28 cellular contexts compared by ENCODE assay signal in the genomic region with DNA sequence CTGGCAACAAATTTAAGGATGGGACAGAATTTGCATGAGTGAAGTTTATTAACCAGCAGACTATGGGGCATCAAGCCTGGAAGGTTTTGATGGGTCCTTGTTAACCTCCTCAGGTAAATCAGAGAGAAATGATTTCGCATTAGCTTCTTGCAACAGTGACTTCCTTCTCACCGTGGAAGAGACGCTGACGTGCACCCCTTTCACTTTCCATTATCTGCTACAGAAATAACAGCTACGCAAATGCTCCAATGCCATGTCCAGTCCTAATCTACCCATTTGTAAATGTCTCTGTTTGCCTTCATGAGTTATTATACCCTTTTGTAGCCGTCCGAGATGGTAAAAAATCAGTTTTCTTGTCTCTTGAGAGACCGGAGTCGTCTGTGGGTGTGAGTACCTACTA.
"Had no signal": no experiment of that assay in that cellular context is flagged by ENCODE, and none has a peak within 500 bp of the region (broad histone marks: within the 10 kb centered on the region; RNA-seq: fewer than 3 reads in every experiment).

No MANE protein-coding gene starts in this region.

- H3K9me3 ChIP-seq: gastroesophageal sphincter, pancreas, prostate gland, upper lobe of left lung, vagina had no signal

- H3K27me3 Mint-ChIP-seq: activated CD8-positive, alpha-beta T cell treated with anti-CD3 and anti-CD28 coated beads for 36 hours; activated naive CD4-positive, alpha-beta T cell treated with anti-CD3 and anti-CD28 coated beads, Interleukin-2, amount 50 U/mL, for 24 hours; activated naive CD8-positive, alpha-beta T cell treated with anti-CD3 and anti-CD28 coated beads, Interleukin-2, amount 50 U/mL, for 24 hours; effector memory CD8-positive, alpha-beta T cell; naive thymus-derived CD8-positive, alpha-beta T cell; stimulated activated naive CD8-positive, alpha-beta T cell treated with anti-CD3 and anti-CD28 coated beads, Interleukin-15, Interleukin-2, amounts not matched to agents 100 ng/mL and 50 ng/mL, for 24 hours had no signal

- H3K4me3 Mint-ChIP-seq: activated CD8-positive, alpha-beta T cell treated with anti-CD3 and anti-CD28 coated beads for 36 hours; activated naive CD4-positive, alpha-beta T cell treated with anti-CD3 and anti-CD28 coated beads, Interleukin-2, amount 50 U/mL, for 24 hours; activated naive CD8-positive, alpha-beta T cell treated with anti-CD3 and anti-CD28 coated beads, Interleukin-2, amount 50 U/mL, for 24 hours; effector memory CD8-positive, alpha-beta T cell; naive thymus-derived CD8-positive, alpha-beta T cell; neural crest cell; stimulated activated naive CD8-positive, alpha-beta T cell treated with anti-CD3 and anti-CD28 coated beads, Interleukin-15, Interleukin-2, amounts not matched to agents 100 ng/mL and 50 ng/mL, for 24 hours; WTC11 had no signal

- H3K4me1 Mint-ChIP-seq: activated naive CD4-positive, alpha-beta T cell treated with anti-CD3 and anti-CD28 coated beads, Interleukin-2, amount 50 U/mL, for 24 hours; activated naive CD8-positive, alpha-beta T cell treated with anti-CD3 and anti-CD28 coated beads, Interleukin-2, amount 50 U/mL, for 24 hours; naive thymus-derived CD8-positive, alpha-beta T cell; neural crest cell; WTC11 had no signal

- ATAC-seq: activated CD8-positive, alpha-beta T cell treated with anti-CD3 and anti-CD28 coated beads for 36 hours; activated naive CD8-positive, alpha-beta T cell treated with anti-CD3 and anti-CD28 coated beads, Interleukin-2, amount 50 U/mL, for 24 hours; effector memory CD8-positive, alpha-beta T cell; gastroesophageal sphincter; naive thymus-derived CD8-positive, alpha-beta T cell; sciatic nerve; WTC11 had no signal

- H3K36me3 ChIP-seq: gastroesophageal sphincter, prostate gland, vagina had no signal

- H3K9me3 Mint-ChIP-seq: activated CD8-positive, alpha-beta T cell treated with anti-CD3 and anti-CD28 coated beads for 36 hours; effector memory CD8-positive, alpha-beta T cell; neural crest cell; stimulated activated naive CD8-positive, alpha-beta T cell treated with anti-CD3 and anti-CD28 coated beads, Interleukin-15, Interleukin-2, amounts not matched to agents 100 ng/mL and 50 ng/mL, for 24 hours had no signal

- H3K4me3 ChIP-seq: gastroesophageal sphincter, pancreas, prostate gland, skin epidermis, upper lobe of left lung, vagina had no signal

- H3K27ac ChIP-seq: gastroesophageal sphincter, prostate gland, skin epidermis, upper lobe of left lung, vagina had no signal

- H3K4me1 ChIP-seq: gastroesophageal sphincter, pancreas, prostate gland, upper lobe of left lung, vagina had no signal

- H3K27ac Mint-ChIP-seq: activated CD8-positive, alpha-beta T cell treated with anti-CD3 and anti-CD28 coated beads for 36 hours; activated naive CD4-positive, alpha-beta T cell treated with anti-CD3 and anti-CD28 coated beads, Interleukin-2, amount 50 U/mL, for 24 hours; activated naive CD8-positive, alpha-beta T cell treated with anti-CD3 and anti-CD28 coated beads, Interleukin-2, amount 50 U/mL, for 24 hours; activated T-helper 2 cell treated with anti-CD3 and anti-CD28 coated beads, Interferon-gamma antibody, Interleukin-2, Interleukin-4, amounts not matched to agents 10 μg/mL and 5 μg/mL and 100 μg/mL, durations not matched to agents 14 hours and 24 hours and 36 hours; effector memory CD8-positive, alpha-beta T cell; naive thymus-derived CD8-positive, alpha-beta T cell; stimulated activated naive CD8-positive, alpha-beta T cell treated with anti-CD3 and anti-CD28 coated beads, Interleukin-15, Interleukin-2, amounts not matched to agents 100 ng/mL and 50 ng/mL, for 24 hours; WTC11 had no signal

- DNase-seq: activated CD4-positive, alpha-beta T cell treated with anti-CD3 and anti-CD28 coated beads, Interleukin-2, amount 50 U/mL, for 1 hour; activated CD8-positive, alpha-beta T cell treated with anti-CD3 and anti-CD28 coated beads for 36 hours; activated naive CD8-positive, alpha-beta T cell treated with anti-CD3 and anti-CD28 coated beads, Interleukin-2, amount 50 U/mL, for 24 hours; activated T-cell treated with anti-CD3 and anti-CD28 coated beads, Interleukin-2, amount 50 U/mL, for 48 hours; amygdala; caudate nucleus; cortex of kidney; effector memory CD8-positive, alpha-beta T cell; erythroblast; hippocampal formation; kidney; naive thymus-derived CD8-positive, alpha-beta T cell; nucleus accumbens; pancreas; retina; stimulated activated CD4-positive, alpha-beta T cell treated with anti-CD3 and anti-CD28 coated beads, Interleukin-12 subunit alpha, Interleukin-12 subunit beta, amount 100 ng/mL, for 4 hours; stimulated activated CD4-positive, alpha-beta T cell treated with anti-CD3 and anti-CD28 coated beads, Interleukin-4, amount 100 ng/mL, for 1 hour; upper lobe of left lung had no signal

- H3K27me3 ChIP-seq: gastroesophageal sphincter, pancreas, upper lobe of left lung, vagina had no signal
